In the genomic region with DNA sequence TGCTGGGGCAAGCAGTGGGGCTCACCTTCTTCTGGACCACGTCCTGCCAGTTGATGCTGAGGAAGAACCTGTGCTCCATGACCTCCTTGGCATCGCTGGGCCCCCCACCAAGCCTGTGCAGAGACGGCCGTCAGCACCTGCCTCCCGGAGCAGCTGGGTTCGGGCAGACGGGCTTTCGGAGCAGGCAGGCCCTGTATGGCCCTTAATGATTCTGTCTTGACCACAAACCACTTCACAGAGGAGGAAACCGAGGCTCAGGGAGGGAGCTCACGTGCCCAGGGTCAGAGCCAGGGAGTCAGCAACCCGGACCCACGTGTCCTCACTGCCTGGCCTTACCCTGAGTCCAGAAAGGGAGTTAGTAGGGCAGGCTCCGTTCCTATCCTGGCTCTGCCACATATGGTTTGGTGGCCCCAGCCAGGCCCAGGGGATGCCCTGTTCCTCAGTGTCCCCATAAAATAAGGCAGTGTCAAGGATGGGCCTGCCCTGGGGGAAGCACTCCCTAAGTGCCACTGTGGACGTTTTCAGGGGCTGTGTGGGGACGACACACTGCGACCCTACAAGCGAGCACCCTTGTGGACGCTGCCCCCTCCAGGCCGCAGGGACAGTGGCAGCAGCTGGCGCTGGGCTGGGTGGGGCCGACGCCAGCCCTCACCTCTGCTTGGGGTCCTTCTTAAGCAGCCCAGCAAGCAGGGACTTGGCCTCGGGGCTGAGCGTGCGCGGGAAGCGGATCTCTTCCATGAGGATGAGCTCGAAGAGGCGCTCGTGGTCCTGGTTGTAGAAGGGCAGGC, we compare ENCODE assay signal across 18 cellular contexts. TPM values are rescaled to one million over a fixed set of nuclear protein-coding genes. Genes with fewer than 3 reads are reported as not detected.
DNase-seq lines count a peak whose midpoint lies in the region; ATAC-seq and TF ChIP-seq lines count a peak whose summit lies in the region.
"Had no signal": no experiment of that assay in that cellular context is flagged by ENCODE, and none has a peak within 500 bp of the region (broad histone marks: within the 10 kb centered on the region; RNA-seq: fewer than 3 reads in every experiment).

No MANE protein-coding gene starts in this region.

- no peaks in the 10 kb centered on the region for H3K79me1 ChIP-seq in H9 (ENCODE audit: insufficient read depth, low read depth, low read length, poor library complexity, severe bottlenecking)

- no peak overlapping the region for H2BK15ac ChIP-seq in H9 (ENCODE audit: low read depth, low read length)

- no peak overlapping the region for H3K4me2 ChIP-seq in H9 (ENCODE audit: insufficient read depth, insufficient read length, low read length)

- H2BK5ac ChIP-seq in H9 (ENCODE audit: insufficient read length, low read length), result no peak overlapping the region

- H3K9me3 Mint-ChIP-seq in H9, result no peaks in the 10 kb centered on the region
- H3K9me3 Mint-ChIP-seq: activated T-helper 17 cell treated with anti-CD3 and anti-CD28 coated beads, Interleukin-2, amount 50 U/mL, for 72 hours; naive thymus-derived CD4-positive, alpha-beta T cell had no signal

- no peak overlapping the region for H3K56ac ChIP-seq in H9 (ENCODE audit: insufficient read length, low read depth, low read length)

- H3K18ac ChIP-seq in H9 (ENCODE audit: insufficient read length, low read depth, low read length), result no peak overlapping the region

- in situ Hi-C loops in astrocyte of the cerebellum (cut with HindIII; ENCODE audit: low sequenced_read_pairs), result no loop called here

- no peak overlapping the region for H4K91ac ChIP-seq in H9 (ENCODE audit: insufficient read length, low read depth, low read length)

- no peak overlapping the region for H4K5ac ChIP-seq in H9 (ENCODE audit: insufficient read length, low read depth, low read length)

- H3K27me3 ChIP-seq in BE2C (no peaks in the 10 kb centered on the region), H9 (ENCODE audit: insufficient read depth, low read length) (no peaks in the 10 kb centered on the region), kidney epithelial cell (ENCODE audit: control insufficient read depth, insufficient read depth, low read length) (no peaks in the 10 kb centered on the region)
- H3K27me3 ChIP-seq: gastroesophageal sphincter had no signal

- H2BK20ac ChIP-seq in H9 (ENCODE audit: low read depth, low read length, poor library complexity, severe bottlenecking), result no peak overlapping the region

- TF ChIP-seq CTCF in BE2C (IDR thresholded peaks at IDR 0.05; ENCODE audit: low read depth, low read length) (peak; percentile 34; the same call in 1 of the 2 replicates), H9 (conservative IDR thresholded peaks at IDR 0.05) (peak; percentile 70), astrocyte of the cerebellum (IDR thresholded peaks at IDR 0.05; ENCODE audit: low read depth, low read length, missing control alignments) (peak; percentile 25), kidney epithelial cell (IDR thresholded peaks at IDR 0.05; ENCODE audit: insufficient read depth, low read length, poor library complexity, severe bottlenecking) (peak; percentile 25)

- no CpG with 5 or more reads among the region's 30 CpGs for WGBS in H9 (ENCODE audit: extremely low coverage, insufficient read length, low lambda C conversion rate)

- no peak overlapping the region for H3K4ac ChIP-seq in H9 (ENCODE audit: low read depth, low read length)

- H3K14ac ChIP-seq in H9 (ENCODE audit: insufficient read depth, low read length), result no peak overlapping the region

- DNase-seq in BE2C, result no peak
- peak; percentile 60 for DNase-seq in H9
- no peak for DNase-seq in astrocyte of the cerebellum (ENCODE audit: low read depth)
- DNase-seq in kidney epithelial cell (ENCODE audit: low read depth), result no peak
- DNase-seq in OCI-M2 (lab: John Stamatoyannopoulos, UW; ENCODE audit: unreplicated experiment), result no peak
- DNase-seq in AML-193 (lab: John Stamatoyannopoulos, UW), result no peak
- DNase-seq in DMS79 (lab: John Stamatoyannopoulos, UW), result no peak
- DNase-seq: activated CD4-positive, alpha-beta T cell treated with anti-CD3 and anti-CD28 coated beads, Interleukin-2, amount 50 U/mL, for 48 hours; anterior cingulate cortex; effector CD8-positive, alpha-beta T cell; stimulated activated naive CD4-positive, alpha-beta T cell; T-helper 2 cell had no signal

- H2AK5ac ChIP-seq in H9 (ENCODE audit: insufficient read length, low read length), result no peak overlapping the region

- H3K27ac Mint-ChIP-seq in H9, result no peak overlapping the region
- H3K27ac Mint-ChIP-seq: activated T-helper 17 cell treated with anti-CD3 and anti-CD28 coated beads, Interleukin-2, amount 50 U/mL, for 72 hours had no signal

- H3K4me1 Mint-ChIP-seq in H9, result peaks cover 16 to 19% of the 10 kb centered on the region in 2 experiments
- H3K4me1 Mint-ChIP-seq: activated T-helper 17 cell treated with anti-CD3 and anti-CD28 coated beads, Interleukin-2, amount 50 U/mL, for 72 hours had no signal

- H3T11ph ChIP-seq in H9 (ENCODE audit: low read length), result no peak overlapping the region

- H4K8ac ChIP-seq in H9 (replicated peaks; ENCODE audit: insufficient read length, low read depth, low read length), result no peak overlapping the region

- no peaks in the 10 kb centered on the region for H3K27me3 Mint-ChIP-seq in H9 (ENCODE audit: low read depth)
- H3K27me3 Mint-ChIP-seq: activated T-helper 17 cell treated with anti-CD3 and anti-CD28 coated beads, Interleukin-2, amount 50 U/mL, for 72 hours; naive thymus-derived CD4-positive, alpha-beta T cell had no signal

- no peak overlapping the region for H2AFZ ChIP-seq in H9 (ENCODE audit: low read length)

- H3K36me3 Mint-ChIP-seq in H9 (ENCODE audit: insufficient read depth in 1 of 3, low read depth in 3 of 3), result peaks cover 7 to 40% (median 36%) of the 10 kb centered on the region in 3 experiments; a peak in 6 of 7 replicates

- no peaks in the 10 kb centered on the region for H3K9me3 ChIP-seq in BE2C
- H3K9me3 ChIP-seq in H9 (ENCODE audit: control insufficient read depth, low read depth, low read length), result no peaks in the 10 kb centered on the region
- H3K9me3 ChIP-seq: gastroesophageal sphincter had no signal

- no peak overlapping the region for H2BK120ac ChIP-seq in H9 (ENCODE audit: low read depth, low read length, poor library complexity, severe bottlenecking)

- ATAC-seq in HG03571 (IDR thresholded peaks at IDR 0.05; ENCODE audit: unreplicated experiment), result no peak
- ATAC-seq: activated T-helper 17 cell treated with anti-CD3 and anti-CD28 coated beads, Interleukin-2, amount 50 U/mL, for 72 hours; gastroesophageal sphincter; naive thymus-derived CD4-positive, alpha-beta T cell; sciatic nerve had no signal

- peaks cover 44% of the 10 kb centered on the region for H3K36me3 ChIP-seq in BE2C
- peaks cover 2% of the 10 kb centered on the region for H3K36me3 ChIP-seq in kidney epithelial cell (ENCODE audit: control insufficient read depth, insufficient read depth, low read length)

- no peak overlapping the region for H3K27ac ChIP-seq in H9 (ENCODE audit: insufficient read length, low read depth, low read length)
- H3K27ac ChIP-seq: C4-2B, gastroesophageal sphincter had no signal

- no peak overlapping the region for H3K23ac ChIP-seq in H9 (ENCODE audit: insufficient read length, low read depth, low read length)

- no peaks in the 10 kb centered on the region for H3K23me2 ChIP-seq in H9 (ENCODE audit: insufficient read length, low read depth, low read length, poor library complexity, severe bottlenecking)

- no peak overlapping the region for H3K4me3 ChIP-seq in BE2C (ENCODE audit: low read depth, low read length)
- no peak overlapping the region for H3K4me3 ChIP-seq in astrocyte of the cerebellum (ENCODE audit: low read depth, low read length)
- H3K4me3 ChIP-seq in kidney epithelial cell (ENCODE audit: low read depth, low read length), result no peak overlapping the region
- H3K4me3 ChIP-seq: gastroesophageal sphincter had no signal

- no peak overlapping the region for H2BK12ac ChIP-seq in H9 (ENCODE audit: insufficient read length, low read depth, low read length)

- H3K79me2 ChIP-seq in H9 (ENCODE audit: insufficient read depth, low read length), result no peaks in the 10 kb centered on the region

- H3K4me3 Mint-ChIP-seq in H9, result no peak overlapping the region
- H3K4me3 Mint-ChIP-seq: activated T-helper 17 cell treated with anti-CD3 and anti-CD28 coated beads, Interleukin-2, amount 50 U/mL, for 72 hours; naive thymus-derived CD4-positive, alpha-beta T cell had no signal

- peaks cover 4% of the 10 kb centered on the region for H3K4me1 ChIP-seq in BE2C
- peaks cover 2% of the 10 kb centered on the region; the same call in 1 of the 2 replicates for H3K4me1 ChIP-seq in H9 (ENCODE audit: insufficient read depth, low read length)

- H3K9ac ChIP-seq in H9 (ENCODE audit: extremely low read depth, insufficient read length, low read length), result no peak overlapping the region

- H4K20me1 ChIP-seq in H9 (ENCODE audit: control insufficient read depth, insufficient read depth, insufficient read length), result no peaks in the 10 kb centered on the region

RNA-seq across cellular contexts. Expression of gene CCNP, which starts 8.9 kb away (rescaled TPM):
- polyA plus RNA-seq in BE2C (2012; ENCODE audit: insufficient read depth, insufficient read length, low read depth), result 1.4 TPM
- total RNA-seq in H9 (2021) (0.31 and 0.35 TPM in 2 replicates), kidney epithelial cell (0.17 and 1.3 TPM in 2 replicates)
- polyA plus RNA-seq: naive thymus-derived CD4-positive, alpha-beta T cell had no signal

RNA-seq across cellular contexts. Expression of gene TTC9B, which starts 17.2 kb away (rescaled TPM):
- polyA plus RNA-seq in BE2C (2012; ENCODE audit: insufficient read depth, insufficient read length, low read depth), result 20.5 TPM
- 0.15 and 0.31 TPM in 2 replicates for total RNA-seq in H9 (2021)
- total RNA-seq in kidney epithelial cell, result not detected in 2 replicates
- total RNA-seq: gastroesophageal sphincter; naive thymus-derived CD4-positive, alpha-beta T cell; sciatic nerve had no signal
- polyA plus RNA-seq: naive thymus-derived CD4-positive, alpha-beta T cell had no signal

RNA-seq across cellular contexts. Expression of gene MAP3K10, which starts 44.2 kb away (rescaled TPM):
- 24.1 TPM for polyA plus RNA-seq in BE2C (2012; ENCODE audit: insufficient read depth, insufficient read length, low read depth)
- total RNA-seq in H9 (2021) (17.7 and 19.0 TPM in 2 replicates), kidney epithelial cell (13.8 and 16.8 TPM in 2 replicates)

RNA-seq across cellular contexts. Expression of gene AKT2, which starts 49.7 kb away (rescaled TPM):
- polyA plus RNA-seq in BE2C (2012; ENCODE audit: insufficient read depth, insufficient read length, low read depth), result 226 TPM
- 142 and 150 TPM in 2 replicates for total RNA-seq in H9 (2021)
- 72.3 and 73.5 TPM in 2 replicates for total RNA-seq in kidney epithelial cell
